ENCODE assay signal across 8 cellular contexts in the genomic region with DNA sequence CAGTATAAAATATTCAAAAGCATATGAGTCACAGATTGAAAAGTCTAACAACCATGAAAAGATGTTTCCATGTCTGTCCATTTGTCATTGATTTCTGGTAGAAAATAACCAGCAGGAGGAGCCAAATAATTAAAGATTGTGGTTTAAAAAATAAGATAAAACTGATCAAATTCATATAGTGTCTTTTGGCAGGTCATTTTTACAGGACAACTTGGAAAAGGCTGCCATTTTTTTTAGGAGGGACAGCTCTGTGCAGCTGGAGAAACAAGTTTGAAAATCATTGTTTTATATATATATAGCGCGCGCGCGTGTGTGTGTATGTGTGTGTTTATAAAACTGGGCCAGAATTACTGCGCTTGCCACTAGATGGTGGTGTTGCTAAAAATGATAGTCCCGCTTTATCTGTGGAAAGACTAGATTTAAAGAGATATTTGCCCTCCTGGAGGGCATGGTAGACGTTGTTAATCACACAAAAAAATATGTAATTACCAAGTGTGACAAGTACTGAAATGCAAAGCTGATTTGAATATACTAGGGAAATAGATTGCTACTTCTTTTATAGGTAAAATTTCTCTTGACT. TPM values are rescaled to one million over a fixed set of nuclear protein-coding genes. Genes with fewer than 3 reads are reported as not detected.
DNase-seq lines count a peak whose midpoint lies in the region; ATAC-seq and TF ChIP-seq lines count a peak whose summit lies in the region.

No MANE protein-coding gene starts in this region.

- peak overlapping the region; percentile 5 for H3K4me3 ChIP-seq in colonic mucosa
- no peak overlapping the region for H3K4me3 ChIP-seq in lower leg skin (ENCODE audit: low read depth, poor library complexity, severe bottlenecking)

- H3K27ac ChIP-seq in colonic mucosa, result peak overlapping the region; percentile 95

- no peaks in the 10 kb centered on the region for H3K9me3 ChIP-seq in colonic mucosa

- ATAC-seq in HG03196 (IDR thresholded peaks at IDR 0.05; ENCODE audit: unreplicated experiment), result peak; percentile 33

- H3K36me3 ChIP-seq in colonic mucosa, result no peaks in the 10 kb centered on the region

- WGBS in lower leg skin, 2 donors, result 0% methylated on average over 8 of the region's 8 CpGs

- H3K9ac ChIP-seq in colonic mucosa (ENCODE audit: low read depth in 2 of 2, low read length in 2 of 2), result no peak overlapping the region

- peak; percentile 56 for DNase-seq in GM04504 (ENCODE audit: low read depth)
- DNase-seq in NCI-H446 (lab: John Stamatoyannopoulos, UW), result peak; percentile 42 to 74
- peak; percentile 61 for DNase-seq in activated CD4-positive, CD25-positive, alpha-beta regulatory T cell treated with anti-CD3 and anti-CD28 coated beads, Interleukin-2, amount 50 U/mL, for 72 hours
- peak; percentile 89 for DNase-seq in colonic mucosa
- peak; percentile 87 to 92 for DNase-seq in lower leg skin (ENCODE audit: low spot score in 2 of 2)
- DNase-seq in stimulated activated CD4-positive, alpha-beta T cell treated with anti-CD3 and anti-CD28 coated beads, TNF-alpha, amount 100 ng/mL, for 1 hour (ENCODE audit: low read depth in 3 of 3, low spot score in 1 of 3), result peak in 2 of 3 donors; percentile 44 to 47
- no peak for DNase-seq in epidermal melanocyte (ENCODE audit: insufficient read length, low spot score)

- intact Hi-C loops in colonic mucosa (cut with DNase I), result loop anchor here (5.0 kb wide), 1 partner anchor 334 kb away; the partner anchor contains the start of gene TBC1D2
- intact Hi-C loops in lower leg skin (cut with DNase I; ENCODE audit: low total_unique reads), result no loop called here

- TF ChIP-seq POLR2A in lower leg skin (IDR thresholded peaks at IDR 0.05), result no peak

- TF ChIP-seq CTCF in colonic mucosa (IDR thresholded peaks at IDR 0.05) (peak; percentile 81), lower leg skin (IDR thresholded peaks at IDR 0.05) (peak in 1 of 3 donors; percentile 80)

- no peaks in the 10 kb centered on the region for H3K27me3 ChIP-seq in colonic mucosa

- peaks cover 4% of the 10 kb centered on the region for H3K4me1 ChIP-seq in colonic mucosa

RNA-seq across cellular contexts. Expression of gene TRMO, which starts 1.3 kb away (rescaled TPM):
- total RNA-seq in colonic mucosa, result 10 to 100 TPM; 10.2 to 11.9 TPM
- total RNA-seq in lower leg skin, result 10 to 100 TPM; 28.6 to 51.6 (median 38.7) TPM

RNA-seq across cellular contexts. Expression of gene HEMGN, which starts 14.4 kb away (rescaled TPM):
- total RNA-seq in colonic mucosa (under 1 TPM in 1 of 2 donors, not detected in 1; 0.22 TPM), lower leg skin (under 1 TPM in 1 of 4 donors, not detected in 3; 0.08 TPM)

RNA-seq across cellular contexts. Expression of gene ANP32B, which starts 59.5 kb away (rescaled TPM):
- total RNA-seq in colonic mucosa, result 100 to 1,000 TPM; 133 to 183 TPM
- 10 to 100 TPM; 27.4 to 56.3 (median 39.0) TPM for total RNA-seq in lower leg skin
